Comparison of ENCODE assay signal across 8 cellular contexts in the genomic region with DNA sequence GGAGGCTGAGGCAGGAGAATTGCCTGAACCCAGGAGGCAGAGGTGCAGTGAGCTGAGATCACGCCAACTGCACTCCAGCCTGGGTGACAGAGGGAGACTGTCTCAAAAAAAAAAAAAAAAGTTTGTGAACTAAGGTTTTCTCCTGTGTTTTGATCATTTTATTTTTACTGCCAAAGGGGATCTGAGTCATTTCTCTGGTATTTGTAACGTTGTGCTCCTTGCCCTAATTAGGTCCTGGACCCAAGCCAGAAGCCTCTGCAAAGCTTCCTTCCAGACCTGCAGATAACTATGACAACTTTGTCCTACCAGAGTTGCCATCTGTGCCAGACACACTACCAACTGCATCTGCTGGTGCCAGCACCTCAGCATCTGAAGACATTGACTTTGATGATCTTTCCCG. TPM values are rescaled to one million over a fixed set of nuclear protein-coding genes. Genes with fewer than 3 reads are reported as not detected.
DNase-seq lines count a peak whose midpoint lies in the region; ATAC-seq, FAIRE-seq and TF ChIP-seq lines count a peak whose summit lies in the region.

No MANE protein-coding gene starts in this region.

- DNase-seq in Jurkat, Clone E6-1 (ENCODE audit: low read depth, low spot score), result peak; percentile 11
- DNase-seq in bronchial epithelial cell (ENCODE audit: low read depth), result peak; percentile 65
- DNase-seq in lung microvascular endothelial cell (ENCODE audit: low read depth in 2 of 2), result peak; percentile 31 to 94
- DNase-seq in NCI-H2029 treated with DMSO at 0.1 percent for 48 hours (lab: John Stamatoyannopoulos, UW), result no peak
- DNase-seq in ecto neural progenitor cell (ENCODE audit: low spot score), result no peak
- DNase-seq in NAMALWA (ENCODE audit: low spot score), result no peak

- H3K4me3 ChIP-seq in ACC112 (ENCODE audit: low read depth, low read length) (no peak overlapping the region), bronchial epithelial cell (ENCODE audit: low read depth, low read length) (no peak overlapping the region)
- no peak overlapping the region for H3K4me3 ChIP-seq in Jurkat, Clone E6-1 (ENCODE audit: low read length)

- H3K27me3 ChIP-seq in ACC112 (ENCODE audit: insufficient read depth, low read length), result no peaks in the 10 kb centered on the region
- no peaks in the 10 kb centered on the region for H3K27me3 ChIP-seq in bronchial epithelial cell (ENCODE audit: control insufficient read depth, insufficient read depth, low read length)

- no peak for ATAC-seq in GM19395 (IDR thresholded peaks at IDR 0.05; ENCODE audit: unreplicated experiment)

- H3K79me2 ChIP-seq in ACC112 (ENCODE audit: control insufficient read depth, insufficient read depth, low read length, unreplicated experiment), result peaks cover 34% of the 10 kb centered on the region

- peaks cover 31% of the 10 kb centered on the region for H3K36me3 ChIP-seq in ACC112 (ENCODE audit: insufficient read depth, low read length)
- peaks cover 7% of the 10 kb centered on the region for H3K36me3 ChIP-seq in bronchial epithelial cell (ENCODE audit: control insufficient read depth, insufficient read depth, low read length)

- TF ChIP-seq CTCF in bronchial epithelial cell (IDR thresholded peaks at IDR 0.05; ENCODE audit: insufficient read depth, low read length, severe bottlenecking), result no peak

- no peak overlapping the region for H2AFZ ChIP-seq in ACC112 (ENCODE audit: low read length, unreplicated experiment)

- H3K4me1 ChIP-seq in ACC112 (ENCODE audit: control insufficient read depth, insufficient read depth, low read length, unreplicated experiment), result peaks cover 53% of the 10 kb centered on the region

- no peak for FAIRE-seq in bronchial epithelial cell (lab: Jason Lieb, UNC)

- H3K27ac ChIP-seq in ACC112 (ENCODE audit: low read depth, low read length), result peak overlapping the region; percentile 39; the same call in 1 of the 2 replicates

RNA-seq across cellular contexts. Expression of a gene that starts 32.1 kb away (rescaled TPM):
- 146 TPM for polyA plus RNA-seq in Jurkat, Clone E6-1 (2012; ENCODE audit: insufficient read depth, insufficient read length)
- total RNA-seq in bronchial epithelial cell (147 and 157 TPM in 2 replicates), lung microvascular endothelial cell (99.6 and 141 TPM in 2 replicates)

RNA-seq across cellular contexts. Expression of a gene that starts 43.4 kb away (rescaled TPM):
- polyA plus RNA-seq in Jurkat, Clone E6-1 (2012; ENCODE audit: insufficient read depth, insufficient read length), result 3.2 TPM
- total RNA-seq in bronchial epithelial cell, result 8.2 and 9.5 TPM in 2 replicates
- total RNA-seq in lung microvascular endothelial cell, result 5.2 and 6.0 TPM in 2 replicates

Comparison
In these comparisons a context has a peak if more than half of its experiments do, and no peak if none do; other contexts are left out.
1. DNase-seq: peak in Jurkat, Clone E6-1 (single experiment), bronchial epithelial cell (single experiment) and lung microvascular endothelial cell (2 of 2); none in NCI-H2029 treated with DMSO at 0.1 percent for 48 hours (single experiment), ecto neural progenitor cell (single experiment) and NAMALWA (single experiment).